Comparison of ENCODE assay signal across 8 cellular contexts in genomic region chr21:33931799-33932390, GRCh38. TPM values are rescaled to one million over a fixed set of nuclear protein-coding genes. Genes with fewer than 3 reads are reported as not detected.
DNase-seq lines count a peak whose midpoint lies in the region; ATAC-seq and TF ChIP-seq lines count a peak whose summit lies in the region.

No MANE protein-coding gene starts in this region.

- WGBS in trophoblast cell (ENCODE audit: extremely low coverage, insufficient coverage, insufficient read length) = no CpG with 5 or more reads among the region's 10 CpGs

- H3K4me1 ChIP-seq in trophoblast cell (ENCODE audit: control insufficient read depth in 1 of 2, insufficient read depth in 2 of 2, low read length in 2 of 2) = peaks cover 0 to 5% of the 10 kb centered on the region in 2 experiments

- no peaks in the 10 kb centered on the region for H3K79me2 ChIP-seq in trophoblast cell (ENCODE audit: control insufficient read depth, insufficient read depth, low read length, poor library complexity)

- no peaks in the 10 kb centered on the region for H3K27me3 ChIP-seq in H7 (ENCODE audit: control insufficient read depth, insufficient read depth, low read length)
- no peaks in the 10 kb centered on the region for H3K27me3 ChIP-seq in trophoblast cell (ENCODE audit: insufficient read depth, low read length)

- ATAC-seq in GM19463 (IDR thresholded peaks at IDR 0.05; ENCODE audit: unreplicated experiment) (no peak), GM21423 (IDR thresholded peaks at IDR 0.05; ENCODE audit: unreplicated experiment) (no peak)

- H2BK12ac ChIP-seq in trophoblast cell (ENCODE audit: low read length) = no peak overlapping the region

- H3K14ac ChIP-seq in trophoblast cell (ENCODE audit: low read length) = peak overlapping the region; percentile 31

- H2AFZ ChIP-seq in trophoblast cell (ENCODE audit: insufficient read depth, low read length, poor library complexity) = peak overlapping the region; percentile 92

- H3K36me3 ChIP-seq in H7 (replicated peaks; ENCODE audit: control insufficient read depth, insufficient read depth, low read length) (no peaks in the 10 kb centered on the region), trophoblast cell (ENCODE audit: control insufficient read depth in 1 of 2, insufficient read depth in 2 of 2, low read length in 2 of 2) (no peaks in the 10 kb centered on the region)

- H4K8ac ChIP-seq in trophoblast cell (ENCODE audit: low read depth, low read length) = peak overlapping the region; percentile 79

- peaks cover 3% of the 10 kb centered on the region for H3K79me1 ChIP-seq in trophoblast cell (ENCODE audit: low read length)

- H2BK120ac ChIP-seq in trophoblast cell (ENCODE audit: insufficient read depth, low read length, poor library complexity) = peak overlapping the region; percentile 45

- peak overlapping the region; percentile 29 for H3K27ac ChIP-seq in trophoblast cell (ENCODE audit: low read depth, low read length)

- no peak overlapping the region for H2AK5ac ChIP-seq in trophoblast cell (ENCODE audit: low read length)

- H3K4ac ChIP-seq in trophoblast cell (ENCODE audit: low read depth, low read length) = peak overlapping the region; percentile 83

- peak overlapping the region; percentile 28 for H3K18ac ChIP-seq in trophoblast cell (ENCODE audit: low read length)

- H3K9ac ChIP-seq in trophoblast cell (ENCODE audit: low read length) = no peak overlapping the region

- TF ChIP-seq CTCF in fibroblast of mammary gland (conservative IDR thresholded peaks at IDR 0.05; ENCODE audit: control insufficient read depth, insufficient read depth, low read depth, low read length) = no peak

- H3K23ac ChIP-seq in trophoblast cell (ENCODE audit: low read length) = no peak overlapping the region

- DNase-seq in H7 = no peak
- DNase-seq in T-helper 1 cell = peak in 3 of 5 donors; percentile 19 to 41 (median 32)
- no peak for DNase-seq in fibroblast of mammary gland (ENCODE audit: low read depth)
- DNase-seq in trophoblast cell = no peak
- no peak for DNase-seq in NCI-H2081 treated with DMSO at 0.1 percent for 48 hours (lab: John Stamatoyannopoulos, UW)
- DNase-seq in H4 (ENCODE audit: low spot score) = no peak

- H4K12ac ChIP-seq in trophoblast cell (ENCODE audit: low read depth, low read length) = peak overlapping the region; percentile 33

- H3K4me3 ChIP-seq in H7 (ENCODE audit: insufficient read depth, low read depth, low read length) = peak overlapping the region; percentile 39
- H3K4me3 ChIP-seq in fibroblast of mammary gland (ENCODE audit: control insufficient read depth, low read depth, low read length) = peak overlapping the region; percentile 15
- no peak overlapping the region for H3K4me3 ChIP-seq in trophoblast cell (ENCODE audit: low read depth, low read length)

- peak overlapping the region; percentile 51 for H3K4me2 ChIP-seq in trophoblast cell (ENCODE audit: low read length)

- peak overlapping the region; percentile 32 for H2BK5ac ChIP-seq in trophoblast cell (ENCODE audit: low read depth, low read length, poor library complexity)

- peak overlapping the region; percentile 81 for H4K91ac ChIP-seq in trophoblast cell (ENCODE audit: low read depth, low read length)

- H3K9me3 ChIP-seq in trophoblast cell (ENCODE audit: insufficient read depth, low read depth, low read length) = no peaks in the 10 kb centered on the region

RNA-seq across cellular contexts. Expression of gene ATP5PO, which starts 16.3 kb away (rescaled TPM):
- total RNA-seq in H7 (2014; rRNA removed; shearing (Covaris generic)) = 229 and 244 TPM in 2 replicates
- 330 and 331 TPM in 2 replicates for polyA plus RNA-seq in trophoblast cell (2013)
- 325 and 389 TPM in 2 replicates for total RNA-seq in H4 (2014; rRNA removed; shearing (Covaris generic))

Comparison
In these comparisons a context has a peak if more than half of its experiments do, and no peak if none do; other contexts are left out.
1. DNase-seq: peak in T-helper 1 cell (3 of 5); none in H7 (single experiment), fibroblast of mammary gland (single experiment), trophoblast cell (0 of 2), NCI-H2081 treated with DMSO at 0.1 percent for 48 hours (single experiment) and H4 (single experiment).